28 cellular contexts compared by ENCODE assay signal in the genomic region with DNA sequence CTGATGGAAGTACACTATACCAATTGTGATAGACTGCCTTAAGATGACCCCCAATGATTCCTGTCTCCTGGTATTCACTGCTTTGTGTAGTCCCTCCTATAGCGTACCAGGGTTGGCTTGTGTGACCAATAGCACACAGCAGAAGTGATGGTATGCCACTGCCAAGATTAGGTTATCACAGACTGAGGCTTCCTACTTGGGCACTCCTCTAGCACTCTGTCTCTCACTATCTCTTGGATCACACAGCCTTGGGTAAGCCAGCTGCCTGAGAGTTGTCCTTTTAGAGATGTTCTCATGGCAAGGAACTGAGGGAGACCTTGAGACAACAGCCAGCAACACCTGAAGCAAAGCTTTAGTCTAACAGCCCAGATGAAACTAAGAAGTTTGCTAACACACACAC.
"Had no signal": no experiment of that assay in that cellular context is flagged by ENCODE, and none has a peak within 500 bp of the region (broad histone marks: within the 10 kb centered on the region; RNA-seq: fewer than 3 reads in every experiment).

No MANE protein-coding gene starts in this region.

- FAIRE-seq: colon, islet of Langerhans had no signal

- ATAC-seq: heart right ventricle; left lung; naive thymus-derived CD8-positive, alpha-beta T cell; psoas muscle; stimulated activated effector memory CD8-positive, alpha-beta T cell treated with anti-CD3 and anti-CD28 coated beads, Interleukin-12 subunit alpha, Interleukin-12 subunit beta, amount 100 ng/mL, for 72 hours; stimulated activated naive CD8-positive, alpha-beta T cell treated with anti-CD3 and anti-CD28 coated beads, Interleukin-15, Interleukin-2, amounts not matched to agents 100 U/mL and 50 U/mL, for 24 hours had no signal

- H3K9me3 Mint-ChIP-seq: endodermal cell; naive thymus-derived CD8-positive, alpha-beta T cell; nephron progenitor cell; stimulated activated effector memory CD8-positive, alpha-beta T cell treated with anti-CD3 and anti-CD28 coated beads, Interleukin-12 subunit alpha, Interleukin-12 subunit beta, amount 100 ng/mL, for 72 hours; type B pancreatic cell had no signal

- H3K4me1 Mint-ChIP-seq: nephron progenitor cell had no signal

- H3K4me3 Mint-ChIP-seq: endodermal cell; naive thymus-derived CD8-positive, alpha-beta T cell; nephron progenitor cell; stimulated activated effector memory CD8-positive, alpha-beta T cell treated with anti-CD3 and anti-CD28 coated beads, Interleukin-12 subunit alpha, Interleukin-12 subunit beta, amount 100 ng/mL, for 72 hours; type B pancreatic cell had no signal

- DNase-seq: dorsolateral prefrontal cortex; effector CD8-positive, alpha-beta T cell; endodermal cell; esophagus squamous epithelium; foreskin melanocyte; glutamatergic neuron; heart right ventricle; hippocampal formation; left cardiac atrium; left lung; mesendoderm; midbrain; naive thymus-derived CD8-positive, alpha-beta T cell; nephron progenitor cell; nucleus accumbens; psoas muscle; right cardiac atrium; sigmoid colon; stimulated activated CD4-positive, alpha-beta T cell treated with anti-CD3 and anti-CD28 coated beads, Interleukin-2, amount 100 ng/mL, for 24 hours; stimulated activated CD4-positive, alpha-beta T cell treated with anti-CD3 and anti-CD28 coated beads, Interleukin-4, amount 100 ng/mL, for 24 hours; stimulated activated naive CD8-positive, alpha-beta T cell treated with anti-CD3 and anti-CD28 coated beads, Interleukin-15, Interleukin-2, amounts not matched to agents 100 U/mL and 50 U/mL, for 24 hours; substantia nigra; testis; tibial artery had no signal

- H3K27ac Mint-ChIP-seq: endodermal cell; nephron progenitor cell; stimulated activated effector memory CD8-positive, alpha-beta T cell treated with anti-CD3 and anti-CD28 coated beads, Interleukin-12 subunit alpha, Interleukin-12 subunit beta, amount 100 ng/mL, for 72 hours; type B pancreatic cell had no signal

- H3K27me3 Mint-ChIP-seq: naive thymus-derived CD8-positive, alpha-beta T cell; type B pancreatic cell had no signal
